ENCODE assay signal across 26 cellular contexts in the genomic region with DNA sequence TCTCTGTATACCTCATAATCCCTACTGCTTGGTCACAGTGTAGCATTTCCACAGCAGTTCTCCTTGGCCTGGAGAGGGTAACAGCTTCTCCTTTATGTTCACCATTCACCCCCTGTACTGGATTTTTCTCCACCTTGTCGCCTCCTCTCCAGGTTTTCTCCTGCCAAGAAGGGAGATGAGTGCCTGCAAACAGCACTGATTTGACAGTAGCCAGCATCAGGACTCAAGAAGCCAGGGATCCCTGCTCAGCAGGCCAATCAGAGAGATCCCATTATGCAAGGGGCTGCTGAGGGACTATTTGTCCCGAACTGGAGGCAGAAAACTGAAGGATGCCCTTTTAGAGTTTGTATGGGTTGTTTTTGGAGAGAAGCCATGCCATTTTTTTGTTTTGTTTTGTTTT.
DNase-seq lines count a peak whose midpoint lies in the region; ATAC-seq and TF ChIP-seq lines count a peak whose summit lies in the region.
"Had no signal": no experiment of that assay in that cellular context is flagged by ENCODE, and none has a peak within 500 bp of the region (broad histone marks: within the 10 kb centered on the region; RNA-seq: fewer than 3 reads in every experiment).

No MANE protein-coding gene starts in this region.

- TF ChIP-seq CTCF in neural cell (IDR thresholded peaks at IDR 0.05; ENCODE audit: poor library complexity, severe bottlenecking) = no peak

- H3K36me3 Mint-ChIP-seq in activated naive CD8-positive, alpha-beta T cell = peaks cover 2% of the 10 kb centered on the region
- H3K36me3 Mint-ChIP-seq in activated naive CD8-positive, alpha-beta T cell treated with anti-CD3 and anti-CD28 coated beads for 36 hours = peaks cover 6% of the 10 kb centered on the region
- H3K36me3 Mint-ChIP-seq: type B pancreatic cell had no signal

- H3K9ac ChIP-seq in neural cell (ENCODE audit: low read length) = peak overlapping the region; percentile 26

- no peak overlapping the region for H3K4me3 ChIP-seq in esophagus (ENCODE audit: low read depth in 1 of 2, low read length in 2 of 2)
- no peak overlapping the region for H3K4me3 ChIP-seq in neural cell (ENCODE audit: low read length)
- H3K4me3 ChIP-seq: gastroesophageal sphincter, hepatocyte, K562 had no signal

- H3K9me3 ChIP-seq in esophagus (ENCODE audit: control insufficient read depth in 2 of 2, insufficient read depth in 1 of 2, low read depth in 1 of 2, low read length in 1 of 2) (no peaks in the 10 kb centered on the region), neural cell (ENCODE audit: low read length) (no peaks in the 10 kb centered on the region)
- H3K9me3 ChIP-seq: gastroesophageal sphincter, sigmoid colon had no signal

- no peak overlapping the region for H3K4me3 Mint-ChIP-seq in activated naive CD8-positive, alpha-beta T cell
- no peak overlapping the region for H3K4me3 Mint-ChIP-seq in activated naive CD8-positive, alpha-beta T cell treated with anti-CD3 and anti-CD28 coated beads for 36 hours
- H3K4me3 Mint-ChIP-seq: activated CD4-positive, alpha-beta T cell treated with anti-CD3 and anti-CD28 coated beads for 36 hours; activated CD8-positive, alpha-beta T cell treated with anti-CD3 and anti-CD28 coated beads for 36 hours; activated naive CD4-positive, alpha-beta T cell treated with anti-CD3 and anti-CD28 coated beads, Interleukin-2, amount 10 ng/mL, durations not matched to agents 7 days and 5 days; activated T-helper 17 cell treated with anti-CD3 and anti-CD28 coated beads, Interleukin-2, amount 50 U/mL, for 72 hours; CD8-positive, alpha-beta memory T cell; HFFc6; type B pancreatic cell had no signal

- H3K9me3 Mint-ChIP-seq in activated naive CD8-positive, alpha-beta T cell (ENCODE audit: low read depth) = no peaks in the 10 kb centered on the region
- H3K9me3 Mint-ChIP-seq in activated naive CD8-positive, alpha-beta T cell treated with anti-CD3 and anti-CD28 coated beads for 36 hours = peaks cover 4% of the 10 kb centered on the region
- H3K9me3 Mint-ChIP-seq: activated CD8-positive, alpha-beta T cell treated with anti-CD3 and anti-CD28 coated beads for 36 hours; CD8-positive, alpha-beta memory T cell; HFFc6; type B pancreatic cell had no signal

- H3K4me1 ChIP-seq in esophagus (ENCODE audit: control insufficient read depth in 2 of 2, insufficient read depth in 2 of 2, low read length in 1 of 2) = peaks cover 3 to 6% of the 10 kb centered on the region in 2 donors

- peak overlapping the region; percentile 22 to 31 for H3K27ac ChIP-seq in esophagus (ENCODE audit: low read depth in 2 of 2, low read length in 1 of 2)
- H3K27ac ChIP-seq in neural cell (ENCODE audit: low read length) = peak overlapping the region; percentile 9
- H3K27ac ChIP-seq: gastroesophageal sphincter, hepatocyte had no signal

- DNase-seq in activated naive CD8-positive, alpha-beta T cell treated with anti-CD3 and anti-CD28 coated beads for 36 hours = no peak
- DNase-seq in SHP77 treated with DMSO at 0.1 percent for 48 hours (lab: John Stamatoyannopoulos, UW) (no peak), middle frontal gyrus (ENCODE audit: extremely low spot score, low spot score) (no peak)
- DNase-seq: activated CD4-positive, alpha-beta T cell treated with anti-CD3 and anti-CD28 coated beads for 36 hours; activated CD8-positive, alpha-beta T cell treated with anti-CD3 and anti-CD28 coated beads for 36 hours; activated naive CD4-positive, alpha-beta T cell treated with anti-CD3 and anti-CD28 coated beads, Interleukin-2, amount 10 ng/mL, durations not matched to agents 7 days and 5 days; amniotic stem cell; CD8-positive, alpha-beta memory T cell; HFFc6; NCI-H1105 treated with DMSO at 0.1 percent for 48 hours; NCI-H2227 treated with DMSO at 0.1 percent for 48 hours; NCI-H526 treated with DMSO at 0.1 percent for 48 hours; SHP77; sigmoid colon; stimulated activated CD4-positive, alpha-beta T cell treated with anti-CD3 and anti-CD28 coated beads, Interleukin-4, amount 100 ng/mL, for 4 hours had no signal

- no peaks in the 10 kb centered on the region for H3K36me3 ChIP-seq in esophagus (ENCODE audit: control insufficient read depth in 2 of 2, insufficient read depth in 2 of 2, low read length in 1 of 2)
- H3K36me3 ChIP-seq in neural cell (ENCODE audit: insufficient read depth, low read length) = no peaks in the 10 kb centered on the region
- H3K36me3 ChIP-seq: gastroesophageal sphincter, sigmoid colon had no signal

- ATAC-seq in HG02571 (IDR thresholded peaks at IDR 0.05; ENCODE audit: unreplicated experiment) = no peak
- no peak for ATAC-seq in GM21367 (IDR thresholded peaks at IDR 0.05; ENCODE audit: unreplicated experiment)
- ATAC-seq: activated CD4-positive, alpha-beta T cell treated with anti-CD3 and anti-CD28 coated beads for 36 hours; activated CD8-positive, alpha-beta T cell treated with anti-CD3 and anti-CD28 coated beads for 36 hours; activated T-helper 17 cell treated with anti-CD3 and anti-CD28 coated beads, Interleukin-2, amount 50 U/mL, for 72 hours; gastroesophageal sphincter; K562; Panc1 had no signal

- no peak for TF ChIP-seq EP300 in neural cell (conservative IDR thresholded peaks at IDR 0.05; ENCODE audit: poor library complexity, severe bottlenecking)

- no peaks in the 10 kb centered on the region for H3F3A ChIP-seq in neural cell (ENCODE audit: insufficient read depth, low read length, poor library complexity, severe bottlenecking)

- no peaks in the 10 kb centered on the region for H4K20me1 ChIP-seq in neural cell (ENCODE audit: insufficient read depth)

- no peak overlapping the region for H2AFZ ChIP-seq in neural cell (ENCODE audit: low read depth, low read length)
- H2AFZ ChIP-seq: hepatocyte had no signal

- no peaks in the 10 kb centered on the region for H3K9me2 ChIP-seq in neural cell (ENCODE audit: insufficient read depth, low read length)

- H3K27ac Mint-ChIP-seq in activated naive CD8-positive, alpha-beta T cell = peak overlapping the region; percentile 18
- H3K27ac Mint-ChIP-seq in activated naive CD8-positive, alpha-beta T cell treated with anti-CD3 and anti-CD28 coated beads for 36 hours = no peak overlapping the region
- H3K27ac Mint-ChIP-seq: activated CD4-positive, alpha-beta T cell treated with anti-CD3 and anti-CD28 coated beads for 36 hours; HFFc6; type B pancreatic cell had no signal

- H3K79me2 ChIP-seq in neural cell (replicated peaks; ENCODE audit: insufficient read depth, low read length) = no peaks in the 10 kb centered on the region
- H3K79me2 ChIP-seq: hepatocyte had no signal

- H3K27me3 Mint-ChIP-seq in activated naive CD8-positive, alpha-beta T cell = no peaks in the 10 kb centered on the region
- H3K27me3 Mint-ChIP-seq in activated naive CD8-positive, alpha-beta T cell treated with anti-CD3 and anti-CD28 coated beads for 36 hours = no peaks in the 10 kb centered on the region
- H3K27me3 Mint-ChIP-seq: activated CD4-positive, alpha-beta T cell treated with anti-CD3 and anti-CD28 coated beads for 36 hours; activated CD8-positive, alpha-beta T cell treated with anti-CD3 and anti-CD28 coated beads for 36 hours; activated naive CD4-positive, alpha-beta T cell treated with anti-CD3 and anti-CD28 coated beads, Interleukin-2, amount 10 ng/mL, durations not matched to agents 7 days and 5 days; activated T-helper 17 cell treated with anti-CD3 and anti-CD28 coated beads, Interleukin-2, amount 50 U/mL, for 72 hours; CD8-positive, alpha-beta memory T cell; type B pancreatic cell had no signal

- H3K4me2 ChIP-seq in neural cell (ENCODE audit: low read length) = no peak overlapping the region
- H3K4me2 ChIP-seq: hepatocyte had no signal

- TF ChIP-seq RAD21 in neural cell (conservative IDR thresholded peaks at IDR 0.05) = no peak

- peaks cover 71% of the 10 kb centered on the region for H3K4me1 Mint-ChIP-seq in activated naive CD8-positive, alpha-beta T cell (ENCODE audit: low read depth)
- peaks cover 63% of the 10 kb centered on the region for H3K4me1 Mint-ChIP-seq in activated naive CD8-positive, alpha-beta T cell treated with anti-CD3 and anti-CD28 coated beads for 36 hours

- WGBS in esophagus, 2 donors = 64 to 83% methylated on average over 2 of the region's 2 CpGs

- no peaks in the 10 kb centered on the region for H3K27me3 ChIP-seq in esophagus (ENCODE audit: control insufficient read depth in 1 of 2, insufficient read depth in 2 of 2, low read length in 2 of 2)
- H3K27me3 ChIP-seq in neural cell (ENCODE audit: insufficient read depth, low read depth, low read length) = no peaks in the 10 kb centered on the region
- H3K27me3 ChIP-seq: gastroesophageal sphincter, hepatocyte, sigmoid colon had no signal

TF ChIP-seq in neural cell, 6 proteins besides CTCF, POLR2A, EP300 and RAD21:
- no peak for TF ChIP-seq TAF1 (IDR thresholded peaks at IDR 0.05; ENCODE audit: low read depth)
- no peak for TF ChIP-seq EZH2 (IDR thresholded peaks at IDR 0.05; ENCODE audit: borderline replicate concordance, insufficient read depth, low read length, poor library complexity, severe bottlenecking)
- no peak for TF ChIP-seq SMC3 (conservative IDR thresholded peaks at IDR 0.05; ENCODE audit: poor library complexity)
- TF ChIP-seq POLR2AphosphoS5 (IDR thresholded peaks at IDR 0.05) = no peak
- no peak for TF ChIP-seq MXI1 (conservative IDR thresholded peaks at IDR 0.05; ENCODE audit: poor library complexity, severe bottlenecking)
- TF ChIP-seq, protein P1, sequence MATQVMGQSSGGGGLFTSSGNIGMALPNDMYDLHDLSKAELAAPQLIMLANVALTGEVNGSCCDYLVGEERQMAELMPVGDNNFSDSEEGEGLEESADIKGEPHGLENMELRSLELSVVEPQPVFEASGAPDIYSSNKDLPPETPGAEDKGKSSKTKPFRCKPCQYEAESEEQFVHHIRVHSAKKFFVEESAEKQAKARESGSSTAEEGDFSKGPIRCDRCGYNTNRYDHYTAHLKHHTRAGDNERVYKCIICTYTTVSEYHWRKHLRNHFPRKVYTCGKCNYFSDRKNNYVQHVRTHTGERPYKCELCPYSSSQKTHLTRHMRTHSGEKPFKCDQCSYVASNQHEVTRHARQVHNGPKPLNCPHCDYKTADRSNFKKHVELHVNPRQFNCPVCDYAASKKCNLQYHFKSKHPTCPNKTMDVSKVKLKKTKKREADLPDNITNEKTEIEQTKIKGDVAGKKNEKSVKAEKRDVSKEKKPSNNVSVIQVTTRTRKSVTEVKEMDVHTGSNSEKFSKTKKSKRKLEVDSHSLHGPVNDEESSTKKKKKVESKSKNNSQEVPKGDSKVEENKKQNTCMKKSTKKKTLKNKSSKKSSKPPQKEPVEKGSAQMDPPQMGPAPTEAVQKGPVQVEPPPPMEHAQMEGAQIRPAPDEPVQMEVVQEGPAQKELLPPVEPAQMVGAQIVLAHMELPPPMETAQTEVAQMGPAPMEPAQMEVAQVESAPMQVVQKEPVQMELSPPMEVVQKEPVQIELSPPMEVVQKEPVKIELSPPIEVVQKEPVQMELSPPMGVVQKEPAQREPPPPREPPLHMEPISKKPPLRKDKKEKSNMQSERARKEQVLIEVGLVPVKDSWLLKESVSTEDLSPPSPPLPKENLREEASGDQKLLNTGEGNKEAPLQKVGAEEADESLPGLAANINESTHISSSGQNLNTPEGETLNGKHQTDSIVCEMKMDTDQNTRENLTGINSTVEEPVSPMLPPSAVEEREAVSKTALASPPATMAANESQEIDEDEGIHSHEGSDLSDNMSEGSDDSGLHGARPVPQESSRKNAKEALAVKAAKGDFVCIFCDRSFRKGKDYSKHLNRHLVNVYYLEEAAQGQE (IDR thresholded peaks at IDR 0.05; ENCODE audit: borderline replicate concordance) = no peak
